ENCODE assay signal across 8 cellular contexts in genomic region chr1:43452789-43453441, GRCh38. TPM values are rescaled to one million over a fixed set of nuclear protein-coding genes. Genes with fewer than 3 reads are reported as not detected.
DNase-seq lines count a peak whose midpoint lies in the region; ATAC-seq lines count a peak whose summit lies in the region.

No MANE protein-coding gene starts in this region.

- H3K4me1 ChIP-seq in trophoblast cell (ENCODE audit: control insufficient read depth in 1 of 2, insufficient read depth in 2 of 2, low read length in 2 of 2) = peaks cover 0 to 14% of the 10 kb centered on the region in 2 experiments

- H3K79me2 ChIP-seq in trophoblast cell (ENCODE audit: control insufficient read depth, insufficient read depth, low read length, poor library complexity) = peaks cover 4% of the 10 kb centered on the region

- H4K8ac ChIP-seq in trophoblast cell (ENCODE audit: low read depth, low read length) = peak overlapping the region; percentile 94

- peaks cover 2% of the 10 kb centered on the region for H3K9me3 ChIP-seq in trophoblast cell (ENCODE audit: insufficient read depth, low read depth, low read length)

- H3K4me3 ChIP-seq in trophoblast cell (ENCODE audit: low read depth, low read length) = peak overlapping the region; percentile 73

- peak overlapping the region; percentile 95 for H3K27ac ChIP-seq in trophoblast cell (ENCODE audit: low read depth, low read length)

- H3K27ac Mint-ChIP-seq in activated T-helper 1 cell treated with anti-CD3 and anti-CD28 coated beads, Interleukin-12 subunit alpha, Interleukin-12 subunit beta, Interleukin-2, Interleukin-4 antibody, amounts not matched to agents 30 ng/mL and 10 ng/mL and 1 ng/mL, durations not matched to agents 14 hours and 24 hours and 36 hours = peak overlapping the region; percentile 81

- peaks cover 43% of the 10 kb centered on the region in 2 experiments for H3K36me3 ChIP-seq in trophoblast cell (ENCODE audit: control insufficient read depth in 1 of 2, insufficient read depth in 2 of 2, low read length in 2 of 2)

- H2BK120ac ChIP-seq in trophoblast cell (ENCODE audit: insufficient read depth, low read length, poor library complexity) = peak overlapping the region; percentile 82

- peak overlapping the region; percentile 96 for H4K91ac ChIP-seq in trophoblast cell (ENCODE audit: low read depth, low read length)

- peak overlapping the region; percentile 85 for H3K4ac ChIP-seq in trophoblast cell (ENCODE audit: low read depth, low read length)

- no peak overlapping the region for H2AK5ac ChIP-seq in trophoblast cell (ENCODE audit: low read length)

- H3K79me1 ChIP-seq in trophoblast cell (ENCODE audit: low read length) = peaks cover 9% of the 10 kb centered on the region

- peak overlapping the region; percentile 98 for H3K18ac ChIP-seq in trophoblast cell (ENCODE audit: low read length)

- DNase-seq in COLO668 (lab: John Stamatoyannopoulos, UW; ENCODE audit: unreplicated experiment) (peak; percentile 77), HuH-7.5 (ENCODE audit: low spot score) (peak; percentile 41), Right ventricle myocardium inferior (ENCODE audit: missing footprints) (no peak), trophoblast cell (peak in 1 of 2 donors; percentile 29)
- DNase-seq in activated T-helper 1 cell treated with anti-CD3 and anti-CD28 coated beads, Interleukin-12 subunit alpha, Interleukin-12 subunit beta, Interleukin-2, Interleukin-4 antibody, amounts not matched to agents 30 ng/mL and 10 ng/mL and 1 ng/mL, durations not matched to agents 14 hours and 24 hours and 36 hours (ENCODE audit: low spot score) = no peak

- peak overlapping the region; percentile 72 for H3K4me2 ChIP-seq in trophoblast cell (ENCODE audit: low read length)

- ATAC-seq in Right ventricle myocardium inferior (peak; percentile 5), HG03439 (IDR thresholded peaks at IDR 0.05; ENCODE audit: unreplicated experiment) (no peak), GM21360 (IDR thresholded peaks at IDR 0.05; ENCODE audit: unreplicated experiment) (no peak), GM18867 (IDR thresholded peaks at IDR 0.05; ENCODE audit: unreplicated experiment) (no peak)

- H2AFZ ChIP-seq in trophoblast cell (ENCODE audit: insufficient read depth, low read length, poor library complexity) = no peak overlapping the region

- H3K9ac ChIP-seq in trophoblast cell (ENCODE audit: low read length) = peak overlapping the region; percentile 50

- peak overlapping the region; percentile 97 for H3K14ac ChIP-seq in trophoblast cell (ENCODE audit: low read length)

- peaks cover 18% of the 10 kb centered on the region for H3K4me1 Mint-ChIP-seq in activated T-helper 1 cell treated with anti-CD3 and anti-CD28 coated beads, Interleukin-12 subunit alpha, Interleukin-12 subunit beta, Interleukin-2, Interleukin-4 antibody, amounts not matched to agents 30 ng/mL and 10 ng/mL and 1 ng/mL, durations not matched to agents 14 hours and 24 hours and 36 hours (ENCODE audit: low read depth)

- no peak overlapping the region for H4K12ac ChIP-seq in trophoblast cell (ENCODE audit: low read depth, low read length)

- H3K27me3 Mint-ChIP-seq in activated T-helper 1 cell treated with anti-CD3 and anti-CD28 coated beads, Interleukin-12 subunit alpha, Interleukin-12 subunit beta, Interleukin-2, Interleukin-4 antibody, amounts not matched to agents 30 ng/mL and 10 ng/mL and 1 ng/mL, durations not matched to agents 14 hours and 24 hours and 36 hours (ENCODE audit: insufficient read depth) = peaks cover 17% of the 10 kb centered on the region

- H3K36me3 Mint-ChIP-seq in activated T-helper 1 cell treated with anti-CD3 and anti-CD28 coated beads, Interleukin-12 subunit alpha, Interleukin-12 subunit beta, Interleukin-2, Interleukin-4 antibody, amounts not matched to agents 30 ng/mL and 10 ng/mL and 1 ng/mL, durations not matched to agents 14 hours and 24 hours and 36 hours (ENCODE audit: low read depth) = peaks cover 27% of the 10 kb centered on the region

- H2BK5ac ChIP-seq in trophoblast cell (ENCODE audit: low read depth, low read length, poor library complexity) = no peak overlapping the region

- intact Hi-C loops in activated T-helper 1 cell treated with anti-CD3 and anti-CD28 coated beads, Interleukin-12 subunit alpha, Interleukin-12 subunit beta, Interleukin-2, Interleukin-4 antibody, amounts not matched to agents 30 ng/mL and 10 ng/mL and 1 ng/mL, durations not matched to agents 14 hours and 24 hours and 36 hours (cut with micrococcal nuclease) = loop anchor here (5.0 kb wide), 2 partner anchors 199 to 254 kb away; partner anchors contain the start of genes KDM4A and ST3GAL3
- intact Hi-C loops in Right ventricle myocardium inferior (cut with DNase I) = loop anchor here (10.0 kb wide), 1 partner anchor 222 kb away; no protein-coding TSS in a partner anchor

- H3K23ac ChIP-seq in trophoblast cell (ENCODE audit: low read length) = no peak overlapping the region

- WGBS in trophoblast cell (ENCODE audit: extremely low coverage, insufficient coverage, insufficient read length) = no CpG with 5 or more reads among the region's 10 CpGs

- no peaks in the 10 kb centered on the region for H3K27me3 ChIP-seq in trophoblast cell (ENCODE audit: insufficient read depth, low read length)

- H2BK12ac ChIP-seq in trophoblast cell (ENCODE audit: low read length) = no peak overlapping the region

- H3K9me3 Mint-ChIP-seq in activated T-helper 1 cell treated with anti-CD3 and anti-CD28 coated beads, Interleukin-12 subunit alpha, Interleukin-12 subunit beta, Interleukin-2, Interleukin-4 antibody, amounts not matched to agents 30 ng/mL and 10 ng/mL and 1 ng/mL, durations not matched to agents 14 hours and 24 hours and 36 hours = no peaks in the 10 kb centered on the region

- peak overlapping the region; percentile 76 for H3K4me3 Mint-ChIP-seq in activated T-helper 1 cell treated with anti-CD3 and anti-CD28 coated beads, Interleukin-12 subunit alpha, Interleukin-12 subunit beta, Interleukin-2, Interleukin-4 antibody, amounts not matched to agents 30 ng/mL and 10 ng/mL and 1 ng/mL, durations not matched to agents 14 hours and 24 hours and 36 hours

RNA-seq across cellular contexts. Expression of gene HYI, which starts 0.8 kb away (rescaled TPM):
- total RNA-seq in activated T-helper 1 cell treated with anti-CD3 and anti-CD28 coated beads, Interleukin-12 subunit alpha, Interleukin-12 subunit beta, Interleukin-2, Interleukin-4 antibody, amounts not matched to agents 30 ng/mL and 10 ng/mL and 1 ng/mL, durations not matched to agents 14 hours and 24 hours and 36 hours = 14.3 and 16.5 TPM in 2 replicates
- 20.2 TPM for total RNA-seq in Right ventricle myocardium inferior
- 23.9 and 24.7 TPM in 2 replicates for polyA plus RNA-seq in trophoblast cell (2013)

Comparison
In these comparisons a context has a peak if more than half of its experiments do, and no peak if none do; other contexts are left out.
1. DNase-seq: peak in COLO668 (single experiment) and HuH-7.5 (single experiment); none in activated T-helper 1 cell treated with anti-CD3 and anti-CD28 coated beads, Interleukin-12 subunit alpha, Interleukin-12 subunit beta, Interleukin-2, Interleukin-4 antibody, amounts not matched to agents 30 ng/mL and 10 ng/mL and 1 ng/mL, durations not matched to agents 14 hours and 24 hours and 36 hours (single experiment) and Right ventricle myocardium inferior (single experiment).